In the genomic region with DNA sequence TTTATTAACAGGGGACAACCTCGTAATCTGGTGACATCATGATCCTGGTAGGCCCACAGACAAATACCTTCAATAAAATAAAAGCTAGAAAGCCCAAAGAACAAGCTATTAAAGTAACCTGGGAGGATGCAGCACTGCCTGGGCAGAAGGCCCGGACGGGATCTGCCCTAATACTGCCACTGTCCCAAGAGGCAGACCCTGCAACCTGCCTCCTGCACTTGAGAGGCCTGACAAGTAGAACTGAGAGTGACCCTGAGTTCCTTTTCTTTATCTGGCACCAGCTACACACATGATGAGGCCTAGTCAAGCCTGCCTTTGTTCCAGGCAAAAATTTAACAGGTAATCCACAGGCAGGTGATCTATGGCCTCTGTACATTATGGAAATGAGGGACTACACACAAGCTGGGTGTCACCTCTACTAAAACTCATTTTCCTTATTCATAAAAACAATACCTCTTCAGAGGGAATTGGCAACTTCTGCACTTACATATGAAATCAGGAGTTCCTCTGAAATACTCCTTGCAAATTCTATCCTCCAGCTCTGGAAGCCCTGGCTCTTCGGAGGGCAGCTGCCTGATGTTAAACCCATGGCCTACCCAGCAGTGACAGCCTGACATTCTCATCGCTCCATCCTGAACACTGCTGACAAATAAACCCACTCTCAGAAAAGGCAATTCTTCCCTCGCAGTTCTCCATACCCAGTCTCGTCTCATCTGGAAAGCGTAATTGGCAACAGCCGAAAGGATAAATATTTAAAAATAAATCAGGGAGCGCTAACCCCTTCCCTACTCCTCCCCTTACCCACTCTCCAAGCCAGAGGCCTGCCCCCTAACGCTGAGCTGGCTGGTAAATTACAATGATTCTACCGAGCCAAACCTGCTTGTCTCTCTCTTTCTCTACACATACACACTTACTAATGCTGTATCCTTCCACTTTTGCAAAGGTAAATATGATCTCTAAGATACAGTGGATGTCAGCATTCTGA, we compare ENCODE assay signal across 1 cellular context.
A peak's percentile ranks its signal among the peaks of the same experiment; 100 is the strongest.
TF ChIP-seq lines count a peak whose summit lies in the region.

No MANE protein-coding gene starts in this region.

TF ChIP-seq in H1, 55 proteins besides CTCF, POLR2A, EP300 and RAD21:
- TF ChIP-seq EZH2 (IDR thresholded peaks at IDR 0.05; ENCODE audit: low read depth, low read length, severe bottlenecking), result peak; percentile 26
- TF ChIP-seq SUZ12 (IDR thresholded peaks at IDR 0.05; ENCODE audit: low read length), result peak; percentile 51; the same call in 1 of the 2 replicates
- TF ChIP-seq TCF12 (IDR thresholded peaks at IDR 0.05; ENCODE audit: low read depth, low read length), result no peak
- TF ChIP-seq CHD1 (IDR thresholded peaks at IDR 0.05; ENCODE audit: low read depth, low read length), result no peak
- TF ChIP-seq RNF2 (IDR thresholded peaks at IDR 0.05; ENCODE audit: borderline replicate concordance, low read depth, low read length, missing control alignments, poor library complexity, severe bottlenecking), result peak; percentile 66
- no peak for TF ChIP-seq JUND (IDR thresholded peaks at IDR 0.05; ENCODE audit: low read length)
- no peak for TF ChIP-seq SIX5 (IDR thresholded peaks at IDR 0.05; ENCODE audit: low read depth, low read length)
- 0 out of 2 replicates have a peak, but pooled peaks have one; percentile 7 for TF ChIP-seq SP1 (IDR thresholded peaks at IDR 0.05; ENCODE audit: low read depth, low read length)
- 0 out of 2 replicates have a peak, but pooled peaks have one; percentile 5 for TF ChIP-seq CBX8 (IDR thresholded peaks at IDR 0.05; ENCODE audit: borderline replicate concordance, low read depth, low read length)
- TF ChIP-seq CBX5 (IDR thresholded peaks at IDR 0.05; ENCODE audit: low read depth, low read length), result no peak
- no peak for TF ChIP-seq RBBP5 (IDR thresholded peaks at IDR 0.05; ENCODE audit: borderline replicate concordance, low read depth, low read length)
- no peak for TF ChIP-seq GABPA (IDR thresholded peaks at IDR 0.05; ENCODE audit: borderline replicate concordance, insufficient read depth, low read length)
